ENCODE assay signal across 15 cellular contexts in genomic region chr3:78872195-78872594, GRCh38.
DNase-seq lines count a peak whose midpoint lies in the region; ATAC-seq and TF ChIP-seq lines count a peak whose summit lies in the region.
"Had no signal": no experiment of that assay in that cellular context is flagged by ENCODE, and none has a peak within 500 bp of the region (broad histone marks: within the 10 kb centered on the region; RNA-seq: fewer than 3 reads in every experiment).

No MANE protein-coding gene starts in this region.

- peaks cover 8% of the 10 kb centered on the region for H3K36me3 Mint-ChIP-seq in brain
- H3K36me3 Mint-ChIP-seq in type B pancreatic cell: peaks cover 10% of the 10 kb centered on the region
- H3K36me3 Mint-ChIP-seq in HFFc6 (ENCODE audit: low read depth): no peaks in the 10 kb centered on the region

- TF ChIP-seq CTCF in heart right ventricle (IDR thresholded peaks at IDR 0.05) (no peak), right atrium auricular region (IDR thresholded peaks at IDR 0.05) (no peak), brain (conservative IDR thresholded peaks at IDR 0.05) (no peak), type B pancreatic cell (conservative IDR thresholded peaks at IDR 0.05) (no peak), HFFc6 (IDR thresholded peaks at IDR 0.05) (no peak)

- H3K9me3 ChIP-seq in heart right ventricle (no peaks in the 10 kb centered on the region), right atrium auricular region (no peaks in the 10 kb centered on the region)
- H3K9me3 ChIP-seq: thyroid gland had no signal

- H3K27me3 ChIP-seq in heart right ventricle: no peaks in the 10 kb centered on the region
- H3K27me3 ChIP-seq in right atrium auricular region: no peaks in the 10 kb centered on the region
- H3K27me3 ChIP-seq: thyroid gland had no signal

- 15 to 18% methylated on average over 3 of the region's 3 CpGs for WGBS in heart right ventricle, 2 donors

- H3K4me3 Mint-ChIP-seq in brain (peak overlapping the region; percentile 20 to 69 (median 42)), type B pancreatic cell (peak overlapping the region; percentile 29), HFFc6 (no peak overlapping the region)
- H3K4me3 Mint-ChIP-seq: activated T-cell treated with anti-CD3 and anti-CD28 coated beads, Interleukin-2, amount 50 U/mL, for 72 hours had no signal

- H3K27ac Mint-ChIP-seq in brain: peak overlapping the region; percentile 42 to 93 (median 62)
- H3K27ac Mint-ChIP-seq in type B pancreatic cell: peak overlapping the region; percentile 13
- no peak overlapping the region for H3K27ac Mint-ChIP-seq in HFFc6
- H3K27ac Mint-ChIP-seq: activated T-cell treated with anti-CD3 and anti-CD28 coated beads, Interleukin-2, amount 50 U/mL, for 72 hours had no signal

- ATAC-seq in heart right ventricle (peak in 5 of 8 donors; percentile 38 to 77 (median 46)), left colon (no peak)
- ATAC-seq: activated T-cell treated with anti-CD3 and anti-CD28 coated beads, Interleukin-2, amount 50 U/mL, for 72 hours; sciatic nerve had no signal

- H3K4me1 ChIP-seq in heart right ventricle (peaks cover 0 to 21% (median 0%) of the 10 kb centered on the region in 9 donors), right atrium auricular region (no peaks in the 10 kb centered on the region)

- intact Hi-C loops in heart right ventricle (cut with DNase I): no loop called here
- intact Hi-C loops in left colon (cut with DNase I, micrococcal nuclease): no loop called here

- no peaks in the 10 kb centered on the region for H3K36me3 ChIP-seq in heart right ventricle
- no peaks in the 10 kb centered on the region for H3K36me3 ChIP-seq in right atrium auricular region
- H3K36me3 ChIP-seq: thyroid gland had no signal

- H3K27me3 Mint-ChIP-seq in brain (no peaks in the 10 kb centered on the region), type B pancreatic cell (peaks cover 6% of the 10 kb centered on the region), HFFc6 (ENCODE audit: insufficient read depth) (no peaks in the 10 kb centered on the region)

- H3K4me3 ChIP-seq in heart right ventricle: no peak overlapping the region
- H3K4me3 ChIP-seq in right atrium auricular region: no peak overlapping the region
- H3K4me3 ChIP-seq: thyroid gland had no signal

- DNase-seq in heart right ventricle (peak in 1 of 2 donors; percentile 35), right atrium auricular region (ENCODE audit: low spot score) (no peak), left kidney (ENCODE audit: low read depth, low spot score) (peak; percentile 55), type B pancreatic cell (ENCODE audit: extremely low spot score, unreplicated experiment) (no peak), HFFc6 (no peak), activated gamma-delta T cell treated with Interleukin-2 at 50 U/mL for 16 hours (no peak), left colon (no peak)
- DNase-seq: activated CD4-positive, CD25-positive, alpha-beta regulatory T cell; activated T-cell treated with anti-CD3 and anti-CD28 coated beads, Interleukin-2, amount 50 U/mL, for 72 hours; AML-193; mammary epithelial cell; NCI-H2029; thyroid gland had no signal

- H3K9me3 Mint-ChIP-seq in brain (peaks cover 0 to 10% (median 3%) of the 10 kb centered on the region in 5 experiments), type B pancreatic cell (no peaks in the 10 kb centered on the region), HFFc6 (no peaks in the 10 kb centered on the region)

- H3K27ac ChIP-seq in heart right ventricle: no peak overlapping the region
- H3K27ac ChIP-seq in right atrium auricular region: no peak overlapping the region
- H3K27ac ChIP-seq: thyroid gland had no signal

- H3K4me1 Mint-ChIP-seq in brain (peaks cover 67% of the 10 kb centered on the region), type B pancreatic cell (ENCODE audit: unreplicated experiment) (peaks cover 49% of the 10 kb centered on the region), HFFc6 (ENCODE audit: low read depth) (peaks cover 61% of the 10 kb centered on the region)
